1 cellular context compared by ENCODE assay signal in the genomic region with DNA sequence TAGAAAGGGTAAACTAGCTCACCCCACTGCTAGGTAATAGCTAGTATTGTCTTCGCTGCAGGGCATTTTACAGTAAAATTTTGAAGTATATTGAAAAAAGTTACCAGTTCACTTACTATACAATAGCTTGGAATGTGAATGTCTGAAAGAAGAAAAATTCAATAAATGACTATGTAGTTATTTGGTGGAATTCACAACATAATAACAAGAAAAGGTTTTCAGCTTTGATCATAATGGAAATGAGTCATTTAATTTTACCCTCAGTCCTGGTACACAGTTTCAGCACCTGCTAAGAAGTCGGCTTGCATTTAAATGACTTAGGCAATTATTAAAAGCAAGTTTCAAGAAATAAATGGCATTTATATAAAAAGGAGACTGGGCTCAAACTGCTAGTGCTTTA.
TF ChIP-seq lines count a peak whose summit lies in the region.

No MANE protein-coding gene starts in this region.

TF ChIP-seq in GM23338, 12 proteins besides CTCF, POLR2A, EP300 and RAD21 (continued from another document):
- TF ChIP-seq, protein P1, sequence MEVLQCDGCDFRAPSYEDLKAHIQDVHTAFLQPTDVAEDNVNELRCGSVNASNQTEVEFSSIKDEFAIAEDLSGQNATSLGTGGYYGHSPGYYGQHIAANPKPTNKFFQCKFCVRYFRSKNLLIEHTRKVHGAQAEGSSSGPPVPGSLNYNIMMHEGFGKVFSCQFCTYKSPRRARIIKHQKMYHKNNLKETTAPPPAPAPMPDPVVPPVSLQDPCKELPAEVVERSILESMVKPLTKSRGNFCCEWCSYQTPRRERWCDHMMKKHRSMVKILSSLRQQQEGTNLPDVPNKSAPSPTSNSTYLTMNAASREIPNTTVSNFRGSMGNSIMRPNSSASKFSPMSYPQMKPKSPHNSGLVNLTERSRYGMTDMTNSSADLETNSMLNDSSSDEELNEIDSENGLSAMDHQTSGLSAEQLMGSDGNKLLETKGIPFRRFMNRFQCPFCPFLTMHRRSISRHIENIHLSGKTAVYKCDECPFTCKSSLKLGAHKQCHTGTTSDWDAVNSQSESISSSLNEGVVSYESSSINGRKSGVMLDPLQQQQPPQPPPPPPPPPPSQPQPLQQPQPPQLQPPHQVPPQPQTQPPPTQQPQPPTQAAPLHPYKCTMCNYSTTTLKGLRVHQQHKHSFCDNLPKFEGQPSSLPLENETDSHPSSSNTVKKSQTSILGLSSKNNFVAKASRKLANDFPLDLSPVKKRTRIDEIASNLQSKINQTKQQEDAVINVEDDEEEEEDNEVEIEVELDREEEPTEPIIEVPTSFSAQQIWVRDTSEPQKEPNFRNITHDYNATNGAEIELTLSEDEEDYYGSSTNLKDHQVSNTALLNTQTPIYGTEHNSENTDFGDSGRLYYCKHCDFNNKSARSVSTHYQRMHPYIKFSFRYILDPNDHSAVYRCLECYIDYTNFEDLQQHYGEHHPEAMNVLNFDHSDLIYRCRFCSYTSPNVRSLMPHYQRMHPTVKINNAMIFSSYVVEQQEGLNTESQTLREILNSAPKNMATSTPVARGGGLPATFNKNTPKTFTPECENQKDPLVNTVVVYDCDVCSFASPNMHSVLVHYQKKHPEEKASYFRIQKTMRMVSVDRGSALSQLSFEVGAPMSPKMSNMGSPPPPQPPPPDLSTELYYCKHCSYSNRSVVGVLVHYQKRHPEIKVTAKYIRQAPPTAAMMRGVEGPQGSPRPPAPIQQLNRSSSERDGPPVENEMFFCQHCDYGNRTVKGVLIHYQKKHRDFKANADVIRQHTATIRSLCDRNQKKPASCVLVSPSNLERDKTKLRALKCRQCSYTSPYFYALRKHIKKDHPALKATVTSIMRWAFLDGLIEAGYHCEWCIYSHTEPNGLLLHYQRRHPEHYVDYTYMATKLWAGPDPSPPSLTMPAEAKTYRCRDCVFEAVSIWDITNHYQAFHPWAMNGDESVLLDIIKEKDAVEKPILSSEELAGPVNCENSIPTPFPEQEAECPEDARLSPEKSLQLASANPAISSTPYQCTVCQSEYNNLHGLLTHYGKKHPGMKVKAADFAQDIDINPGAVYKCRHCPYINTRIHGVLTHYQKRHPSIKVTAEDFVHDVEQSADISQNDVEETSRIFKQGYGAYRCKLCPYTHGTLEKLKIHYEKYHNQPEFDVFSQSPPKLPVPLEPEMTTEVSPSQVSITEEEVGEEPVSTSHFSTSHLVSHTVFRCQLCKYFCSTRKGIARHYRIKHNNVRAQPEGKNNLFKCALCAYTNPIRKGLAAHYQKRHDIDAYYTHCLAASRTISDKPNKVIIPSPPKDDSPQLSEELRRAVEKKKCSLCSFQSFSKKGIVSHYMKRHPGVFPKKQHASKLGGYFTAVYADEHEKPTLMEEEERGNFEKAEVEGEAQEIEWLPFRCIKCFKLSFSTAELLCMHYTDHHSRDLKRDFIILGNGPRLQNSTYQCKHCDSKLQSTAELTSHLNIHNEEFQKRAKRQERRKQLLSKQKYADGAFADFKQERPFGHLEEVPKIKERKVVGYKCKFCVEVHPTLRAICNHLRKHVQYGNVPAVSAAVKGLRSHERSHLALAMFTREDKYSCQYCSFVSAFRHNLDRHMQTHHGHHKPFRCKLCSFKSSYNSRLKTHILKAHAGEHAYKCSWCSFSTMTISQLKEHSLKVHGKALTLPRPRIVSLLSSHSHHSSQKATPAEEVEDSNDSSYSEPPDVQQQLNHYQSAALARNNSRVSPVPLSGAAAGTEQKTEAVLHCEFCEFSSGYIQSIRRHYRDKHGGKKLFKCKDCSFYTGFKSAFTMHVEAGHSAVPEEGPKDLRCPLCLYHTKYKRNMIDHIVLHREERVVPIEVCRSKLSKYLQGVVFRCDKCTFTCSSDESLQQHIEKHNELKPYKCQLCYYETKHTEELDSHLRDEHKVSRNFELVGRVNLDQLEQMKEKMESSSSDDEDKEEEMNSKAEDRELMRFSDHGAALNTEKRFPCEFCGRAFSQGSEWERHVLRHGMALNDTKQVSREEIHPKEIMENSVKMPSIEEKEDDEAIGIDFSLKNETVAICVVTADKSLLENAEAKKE (CRISPR knock-in tag; IDR thresholded peaks at IDR 0.05) = no peak
- TF ChIP-seq EZH2phosphoT487 (IDR thresholded peaks at IDR 0.05; ENCODE audit: unreplicated experiment) = no peak
